24 cellular contexts compared by ENCODE assay signal in the genomic region with DNA sequence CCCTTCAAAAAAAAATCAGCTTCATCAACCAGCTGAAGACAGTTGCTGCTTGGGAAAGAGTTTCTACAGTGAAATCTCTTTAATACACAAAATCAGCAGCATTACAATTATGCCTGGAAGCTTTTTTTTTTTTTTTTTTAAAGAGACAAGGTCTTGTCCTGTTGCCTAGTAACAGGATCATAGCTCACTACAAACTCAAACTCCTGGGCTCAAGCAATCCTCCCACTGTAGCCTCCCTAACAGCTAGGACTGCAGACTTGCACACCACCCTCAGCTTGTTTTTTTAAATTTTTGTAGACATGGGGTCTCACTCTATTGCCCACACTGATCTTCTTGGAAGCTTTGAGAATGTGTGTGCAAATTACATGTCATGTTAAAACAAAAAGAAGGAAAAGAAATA.
"Had no signal": no experiment of that assay in that cellular context is flagged by ENCODE, and none has a peak within 500 bp of the region (broad histone marks: within the 10 kb centered on the region; RNA-seq: fewer than 3 reads in every experiment).

No MANE protein-coding gene starts in this region.

- H3K9me3 ChIP-seq: MG63, SK-N-SH had no signal

- DNase-seq: Karpas-422; KG1; MG63; NCI-H1092; NCI-H1105 treated with DMSO at 0.1 percent for 48 hours; NCI-H1417 treated with DMSO at 0.1 percent for 48 hours; NCI-H146; NCI-H1694 treated with DMSO at 0.1 percent for 48 hours; NCI-H1930; NCI-H2081; NCI-H2107; NCI-H2171 treated with DMSO at 0.1 percent for 48 hours; NCI-H345; NCI-H446 treated with DMSO at 0.1 percent for 48 hours; NCI-H510A treated with DMSO at 0.1 percent for 48 hours; NCI-H526; NCI-H774; NK-92 treated with Interleukin-12 subunit alpha and Interleukin-12 subunit beta, amount 100 ng/mL, for 24 hours; PC-3; SHP77; SK-N-SH; SW 1271 had no signal

- H3K9ac ChIP-seq: SK-N-SH had no signal

- H3K36me3 ChIP-seq: MG63 had no signal

- H3K4me2 ChIP-seq: SK-N-SH had no signal

- ATAC-seq: Panc1, PC-3 had no signal

- H3K4me3 ChIP-seq: MG63 had no signal

- H3K27ac ChIP-seq: RWPE1 had no signal
